ENCODE assay signal across 29 cellular contexts in the genomic region with DNA sequence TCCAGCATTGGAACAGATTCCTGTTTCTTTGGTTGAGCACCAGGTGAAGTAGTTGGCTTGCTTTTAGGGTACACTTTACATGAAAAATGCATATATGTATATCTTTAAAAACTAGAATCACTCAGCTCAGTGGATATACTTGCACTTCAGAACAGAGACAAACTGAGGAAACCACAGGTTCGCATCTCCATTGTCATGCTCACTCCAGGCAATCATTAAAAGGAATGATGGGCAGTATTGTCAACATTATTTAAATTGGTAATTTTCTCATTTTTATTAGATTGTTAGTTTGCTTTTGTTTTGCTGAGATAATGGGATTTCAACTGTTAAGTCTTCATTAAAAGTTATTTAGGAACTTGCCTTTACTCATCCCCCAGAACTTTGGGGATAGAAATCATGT.
"Had no signal": no experiment of that assay in that cellular context is flagged by ENCODE, and none has a peak within 500 bp of the region (broad histone marks: within the 10 kb centered on the region; RNA-seq: fewer than 3 reads in every experiment).

No MANE protein-coding gene starts in this region.

- H3K27me3 Mint-ChIP-seq: stimulated activated naive CD8-positive, alpha-beta T cell treated with anti-CD3 and anti-CD28 coated beads, Interleukin-15, amount 100 ng/mL, for 72 hours had no signal

- H3K36me3 ChIP-seq: stomach, suprapubic skin, thoracic aorta, thyroid gland, tibial artery, tibial nerve, transverse colon, upper lobe of left lung, upper lobe of right lung, uterus, vagina had no signal

- H3K27me3 ChIP-seq: suprapubic skin, testis, thyroid gland, tibial artery, tibial nerve, upper lobe of left lung, upper lobe of right lung, uterus, vagina had no signal

- H3K4me3 ChIP-seq: stomach, suprapubic skin, testis, thoracic aorta, thyroid gland, tibial artery, tibial nerve, transverse colon, upper lobe of left lung, upper lobe of right lung, uterus, vagina had no signal

- H3K27ac ChIP-seq: stomach, suprapubic skin, testis, thoracic aorta, thyroid gland, tibial artery, tibial nerve, transverse colon, upper lobe of left lung, upper lobe of right lung, uterus, vagina had no signal

- FAIRE-seq: urothelium cell line had no signal

- H3K4me1 Mint-ChIP-seq: stimulated activated effector memory CD8-positive, alpha-beta T cell treated with anti-CD3 and anti-CD28 coated beads, Interleukin-12 subunit alpha, Interleukin-12 subunit beta, amount 100 ng/mL, for 72 hours had no signal

- H3K27ac Mint-ChIP-seq: stimulated activated effector memory CD8-positive, alpha-beta T cell treated with anti-CD3 and anti-CD28 coated beads, Interleukin-12 subunit alpha, Interleukin-12 subunit beta, amount 100 ng/mL, for 72 hours; stimulated activated memory B cell treated with anti-CD40 and anti-IgM and Interleukin-4, amounts not matched to agents 10 μg/mL and 1 μg/mL and 100 μg/mL, for 72 hours; stimulated activated naive B cell treated with anti-CD40 and anti-IgM and Interleukin-4, amounts not matched to agents 10 μg/mL and 1 μg/mL and 100 μg/mL, for 72 hours; stimulated activated naive CD8-positive, alpha-beta T cell treated with anti-CD3 and anti-CD28 coated beads, Interleukin-15, amount 100 ng/mL, for 72 hours; stimulated activated naive CD8-positive, alpha-beta T cell treated with anti-CD3 and anti-CD28 coated beads, Interleukin-15, Interleukin-2, amounts not matched to agents 100 ng/mL and 50 ng/mL, for 24 hours; type B pancreatic cell had no signal

- H3K36me3 Mint-ChIP-seq: stimulated activated effector memory CD8-positive, alpha-beta T cell treated with anti-CD3 and anti-CD28 coated beads, Interleukin-12 subunit alpha, Interleukin-12 subunit beta, amount 100 ng/mL, for 72 hours; stimulated activated memory B cell treated with anti-CD40 and anti-IgM and Interleukin-4, amounts not matched to agents 10 μg/mL and 1 μg/mL and 100 μg/mL, for 72 hours; stimulated activated naive B cell treated with anti-CD40 and anti-IgM and Interleukin-4, amounts not matched to agents 10 μg/mL and 1 μg/mL and 100 μg/mL, for 72 hours; type B pancreatic cell had no signal

- DNase-seq: stimulated activated CD4-positive, alpha-beta T cell treated with anti-CD3 and anti-CD28 coated beads, Interleukin-2, amount 100 ng/mL, for 48 hours; stimulated activated CD4-positive, alpha-beta T cell treated with anti-CD3 and anti-CD28 coated beads, Interleukin-4, amount 100 ng/mL, for 1 hour; stimulated activated CD4-positive, alpha-beta T cell treated with anti-CD3 and anti-CD28 coated beads, Interleukin-4, amount 100 ng/mL, for 24 hours; stimulated activated CD4-positive, alpha-beta T cell treated with anti-CD3 and anti-CD28 coated beads, Interleukin-4, amount 100 ng/mL, for 4 hours; stimulated activated CD8-positive, alpha-beta memory T cell treated with anti-CD3 and anti-CD28 coated beads, Interleukin-4, amount 100 ng/mL, for 48 hours; stimulated activated naive B cell treated with anti-CD40 and anti-IgM and Interleukin-4, amounts not matched to agents 10 μg/mL and 1 μg/mL and 100 μg/mL, for 72 hours; stimulated activated naive CD4-positive, alpha-beta T cell; stimulated activated naive CD4-positive, alpha-beta T cell treated with Interleukin-2 at 50 U/mL for 16 hours; stimulated activated naive CD8-positive, alpha-beta T cell treated with anti-CD3 and anti-CD28 coated beads, Interleukin-15, amount 100 ng/mL, for 72 hours; stimulated activated naive CD8-positive, alpha-beta T cell treated with anti-CD3 and anti-CD28 coated beads, Interleukin-15, Interleukin-2, amounts not matched to agents 100 U/mL and 50 U/mL, for 24 hours; stomach; substantia nigra; testis; thyroid gland; tibial artery; transverse colon; trophoblast cell; upper lobe of left lung; upper lobe of right lung; uterus had no signal

- H3K4me3 Mint-ChIP-seq: stimulated activated effector memory CD8-positive, alpha-beta T cell treated with anti-CD3 and anti-CD28 coated beads, Interleukin-12 subunit alpha, Interleukin-12 subunit beta, amount 100 ng/mL, for 72 hours; stimulated activated memory B cell treated with anti-CD40 and anti-IgM and Interleukin-4, amounts not matched to agents 10 μg/mL and 1 μg/mL and 100 μg/mL, for 72 hours; stimulated activated naive B cell treated with anti-CD40 and anti-IgM and Interleukin-4, amounts not matched to agents 10 μg/mL and 1 μg/mL and 100 μg/mL, for 72 hours; stimulated activated naive CD8-positive, alpha-beta T cell treated with anti-CD3 and anti-CD28 coated beads, Interleukin-15, amount 100 ng/mL, for 72 hours; stimulated activated naive CD8-positive, alpha-beta T cell treated with anti-CD3 and anti-CD28 coated beads, Interleukin-15, Interleukin-2, amounts not matched to agents 100 ng/mL and 50 ng/mL, for 24 hours; type B pancreatic cell had no signal

- ATAC-seq: stimulated activated effector memory CD8-positive, alpha-beta T cell treated with anti-CD3 and anti-CD28 coated beads, Interleukin-12 subunit alpha, Interleukin-12 subunit beta, amount 100 ng/mL, for 72 hours; stimulated activated memory B cell treated with anti-CD40 and anti-IgM and Interleukin-4, amounts not matched to agents 10 μg/mL and 1 μg/mL and 100 μg/mL, for 72 hours; stimulated activated naive B cell treated with anti-CD40 and anti-IgM and Interleukin-4, amounts not matched to agents 10 μg/mL and 1 μg/mL and 100 μg/mL, for 72 hours; stimulated activated naive CD8-positive, alpha-beta T cell treated with anti-CD3 and anti-CD28 coated beads, Interleukin-15, amount 100 ng/mL, for 72 hours; stimulated activated naive CD8-positive, alpha-beta T cell treated with anti-CD3 and anti-CD28 coated beads, Interleukin-15, Interleukin-2, amounts not matched to agents 100 U/mL and 50 U/mL, for 24 hours; upper lobe of right lung had no signal

- H3K4me1 ChIP-seq: stomach, suprapubic skin, testis, thyroid gland, tibial artery, tibial nerve, transverse colon, upper lobe of left lung, upper lobe of right lung, uterus, vagina had no signal

- H3K9me3 ChIP-seq: stomach, suprapubic skin, testis, thoracic aorta, thyroid gland, tibial artery, transverse colon, upper lobe of left lung, upper lobe of right lung, uterus, vagina had no signal

- H3K9me3 Mint-ChIP-seq: stimulated activated effector memory CD8-positive, alpha-beta T cell treated with anti-CD3 and anti-CD28 coated beads, Interleukin-12 subunit alpha, Interleukin-12 subunit beta, amount 100 ng/mL, for 72 hours; stimulated activated memory B cell treated with anti-CD40 and anti-IgM and Interleukin-4, amounts not matched to agents 10 μg/mL and 1 μg/mL and 100 μg/mL, for 72 hours; stimulated activated naive B cell treated with anti-CD40 and anti-IgM and Interleukin-4, amounts not matched to agents 10 μg/mL and 1 μg/mL and 100 μg/mL, for 72 hours; stimulated activated naive CD8-positive, alpha-beta T cell treated with anti-CD3 and anti-CD28 coated beads, Interleukin-15, amount 100 ng/mL, for 72 hours; stimulated activated naive CD8-positive, alpha-beta T cell treated with anti-CD3 and anti-CD28 coated beads, Interleukin-15, Interleukin-2, amounts not matched to agents 100 ng/mL and 50 ng/mL, for 24 hours had no signal
